Comparison of ENCODE assay signal across 15 cellular contexts in genomic region chr6:55250400-55250799, GRCh38.
"Had no signal": no experiment of that assay in that cellular context is flagged by ENCODE, and none has a peak within 500 bp of the region (broad histone marks: within the 10 kb centered on the region; RNA-seq: fewer than 3 reads in every experiment).

No MANE protein-coding gene starts in this region.

- H3K27ac ChIP-seq: brain microvascular endothelial cell, colonic mucosa, foreskin keratinocyte, hepatocyte, thoracic aorta had no signal

- H3K4me1 ChIP-seq: colonic mucosa, foreskin keratinocyte had no signal

- H3K4me3 ChIP-seq: colonic mucosa, hepatocyte, thoracic aorta had no signal

- H3K9me3 ChIP-seq: colonic mucosa, thoracic aorta had no signal

- DNase-seq: activated CD4-positive, alpha-beta T cell treated with anti-CD3 and anti-CD28 coated beads, Interleukin-2, amount 10 ng/mL, durations not matched to agents 7 days and 5 days; activated CD8-positive, alpha-beta T cell treated with anti-CD3 and anti-CD28 coated beads, Interleukin-2, amount 10 ng/mL, durations not matched to agents 7 days and 5 days; activated naive CD4-positive, alpha-beta T cell treated with anti-CD3 and anti-CD28 coated beads, Interleukin-2, amount 50 U/mL, for 16 hours; activated T-cell treated with anti-CD3 and anti-CD28 coated beads, Interleukin-2, amount 50 U/mL, for 4 hours; aorta; brain microvascular endothelial cell; colonic mucosa; foreskin keratinocyte; left ventricle myocardium superior; occipital lobe; posterior cingulate gyrus; stimulated activated naive B cell treated with anti-CD40 and anti-IgM and Interleukin-4, amounts not matched to agents 10 μg/mL and 1 μg/mL and 100 μg/mL, for 72 hours had no signal

- H3K27me3 ChIP-seq: brain microvascular endothelial cell, colonic mucosa, foreskin keratinocyte, hepatocyte had no signal

- ATAC-seq: activated CD4-positive, CD25-positive, alpha-beta regulatory T cell treated with anti-CD3 and anti-CD28 coated beads, Interleukin-2, amount 50 U/mL, for 24 hours; activated CD8-positive, alpha-beta T cell treated with anti-CD3 and anti-CD28 coated beads, Interleukin-2, amount 10 ng/mL, durations not matched to agents 7 days and 5 days; activated T-cell treated with anti-CD3 and anti-CD28 coated beads, Interleukin-2, amount 50 U/mL, for 4 hours; foreskin keratinocyte; left ventricle myocardium superior; stimulated activated naive B cell treated with anti-CD40 and anti-IgM and Interleukin-4, amounts not matched to agents 10 μg/mL and 1 μg/mL and 100 μg/mL, for 72 hours had no signal

- H3K36me3 ChIP-seq: brain microvascular endothelial cell, colonic mucosa, thoracic aorta had no signal
